ENCODE assay signal across 22 cellular contexts in the genomic region with DNA sequence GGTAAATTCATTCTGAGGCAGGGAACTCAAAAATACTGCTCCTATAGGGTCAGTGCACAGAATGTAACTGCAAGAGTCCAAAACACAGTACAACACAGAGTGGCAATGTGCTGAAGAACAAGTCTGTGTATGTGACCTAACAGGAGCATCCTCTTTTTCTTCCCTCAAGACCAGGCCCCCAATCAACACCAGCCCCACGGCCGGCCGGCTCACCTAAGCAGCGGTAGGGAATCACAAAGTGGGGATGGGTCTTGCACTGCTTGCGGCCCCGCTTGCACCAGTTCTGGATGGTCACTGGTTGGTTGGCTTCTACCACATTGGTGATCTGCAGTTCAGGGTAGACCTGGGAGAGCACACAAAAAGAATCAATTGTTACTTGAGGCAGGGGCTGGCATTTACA.
A peak's percentile ranks its signal among the peaks of the same experiment; 100 is the strongest.
DNase-seq lines count a peak whose midpoint lies in the region; ATAC-seq, FAIRE-seq and TF ChIP-seq lines count a peak whose summit lies in the region.
"Had no signal": no experiment of that assay in that cellular context is flagged by ENCODE, and none has a peak within 500 bp of the region (broad histone marks: within the 10 kb centered on the region; RNA-seq: fewer than 3 reads in every experiment).

No MANE protein-coding gene starts in this region.

- FAIRE-seq in keratinocyte (lab: Jason Lieb, UNC) (peak; percentile 29), frontal cortex (lab: Jason Lieb, UNC) (no peak)
- FAIRE-seq: A204.1, GM12891, GM18507 had no signal

- CTCF ChIA-PET in WTC11 (lab: Charles Lee): no interaction called here
- CTCF ChIA-PET in mammary epithelial cell (lab: Charles Lee; ENCODE audit: low non-redundant PET): no interaction called here

- no peak for TF ChIP-seq CTCF in GM06990 (IDR thresholded peaks at IDR 0.05; ENCODE audit: insufficient read depth, low read length, poor library complexity, severe bottlenecking)
- TF ChIP-seq CTCF in WTC11 (IDR thresholded peaks at IDR 0.05): no peak
- no peak for TF ChIP-seq CTCF in keratinocyte (optimal IDR thresholded peaks at IDR 0.05 in 1 of 3, IDR thresholded peaks at IDR 0.05 in 1 of 3, conservative IDR thresholded peaks at IDR 0.05 in 1 of 3; ENCODE audit: extremely low read depth in 1 of 3, insufficient read depth in 2 of 3, low read length in 3 of 3)
- no peak for TF ChIP-seq CTCF in smooth muscle cell (IDR thresholded peaks at IDR 0.05; ENCODE audit: borderline replicate concordance, insufficient read depth, poor library complexity, severe bottlenecking)
- TF ChIP-seq CTCF in mammary epithelial cell (conservative IDR thresholded peaks at IDR 0.05 in 1 of 2, IDR thresholded peaks at IDR 0.05 in 1 of 2; ENCODE audit: extremely low read depth in 1 of 2, insufficient read depth in 1 of 2, low read depth in 1 of 2, low read length in 2 of 2): no peak

- no peaks in the 10 kb centered on the region for H3K9me3 ChIP-seq in keratinocyte (ENCODE audit: control insufficient read depth, low read depth, low read length)
- H3K9me3 ChIP-seq in smooth muscle cell (replicated peaks; ENCODE audit: low read depth): no peaks in the 10 kb centered on the region
- H3K9me3 ChIP-seq in mammary epithelial cell (replicated peaks; ENCODE audit: insufficient read depth, low read length): no peaks in the 10 kb centered on the region
- H3K9me3 ChIP-seq: Caco-2 had no signal

- intact Hi-C loops in mammary epithelial cell (cut with micrococcal nuclease): loop anchor here (10.0 kb wide), 1 partner anchor 75 kb away; no protein-coding TSS in a partner anchor

- H3K36me3 ChIP-seq in GM06990 (ENCODE audit: control insufficient read depth, insufficient read depth, low read length) (no peaks in the 10 kb centered on the region), keratinocyte (ENCODE audit: control insufficient read depth in 2 of 2, extremely low read depth in 1 of 2, insufficient read depth in 2 of 2, low read length in 2 of 2) (peaks cover 13 to 31% of the 10 kb centered on the region in 2 experiments), smooth muscle cell (ENCODE audit: low read depth) (peaks cover 5% of the 10 kb centered on the region), mammary epithelial cell (ENCODE audit: insufficient read depth, low read length) (peaks cover 10% of the 10 kb centered on the region)

- H3K36me3 Mint-ChIP-seq in WTC11: peaks cover 45% of the 10 kb centered on the region

- ATAC-seq in WTC11: peak; percentile 26
- ATAC-seq: CD8-positive, alpha-beta T cell; HCT116 had no signal

- H3K4me2 ChIP-seq in keratinocyte (ENCODE audit: control insufficient read depth, extremely low read depth, insufficient read depth, low read depth, low read length): no peak overlapping the region
- no peak overlapping the region for H3K4me2 ChIP-seq in smooth muscle cell
- H3K4me2 ChIP-seq in mammary epithelial cell (ENCODE audit: insufficient read depth, low read depth, low read length): no peak overlapping the region
- H3K4me2 ChIP-seq: BLaER1 had no signal

- H3K27ac ChIP-seq in keratinocyte (ENCODE audit: control insufficient read depth, insufficient read depth, low read length) (no peak overlapping the region), substantia nigra (ENCODE audit: low read depth, low read length, poor library complexity, severe bottlenecking) (peak overlapping the region; percentile 38), smooth muscle cell (ENCODE audit: low read depth) (no peak overlapping the region), mammary epithelial cell (ENCODE audit: insufficient read depth, low read depth, low read length) (no peak overlapping the region)
- H3K27ac ChIP-seq: 22Rv1, BLaER1, C4-2B had no signal

- H3K4me3 ChIP-seq in GM06990 (replicated peaks; ENCODE audit: low read depth, low read length) (no peak overlapping the region), keratinocyte (ENCODE audit: control insufficient read depth in 2 of 3, extremely low read depth in 1 of 3, insufficient read depth in 2 of 3, low read depth in 1 of 3, low read length in 3 of 3) (no peak overlapping the region), smooth muscle cell (no peak overlapping the region), mammary epithelial cell (replicated peaks in 1 of 3; ENCODE audit: insufficient read depth in 1 of 3, low read depth in 2 of 3, low read length in 3 of 3) (no peak overlapping the region)
- H3K4me3 ChIP-seq: BLaER1 had no signal

- no TSS peak for BruUV-seq in mammary epithelial cell (replicated peaks; lab: Mats Ljungman, UMichigan)

- peaks cover 8% of the 10 kb centered on the region for H3K9me3 Mint-ChIP-seq in WTC11
- H3K9me3 Mint-ChIP-seq: CD8-positive, alpha-beta T cell; H9 had no signal

- H3F3A ChIP-seq in smooth muscle cell (ENCODE audit: low read depth): no peaks in the 10 kb centered on the region

- no peaks in the 10 kb centered on the region for H3K27me3 ChIP-seq in GM06990 (replicated peaks; ENCODE audit: control insufficient read depth, insufficient read depth, low read length)
- no peaks in the 10 kb centered on the region for H3K27me3 ChIP-seq in keratinocyte (ENCODE audit: control insufficient read depth, extremely low read depth, insufficient read depth, low read length)
- H3K27me3 ChIP-seq in smooth muscle cell (ENCODE audit: low read depth): no peaks in the 10 kb centered on the region
- H3K27me3 ChIP-seq in mammary epithelial cell (ENCODE audit: insufficient read depth, low read length): no peaks in the 10 kb centered on the region
- H3K27me3 ChIP-seq: BLaER1 had no signal

- H3K4me3 Mint-ChIP-seq in WTC11: no peak overlapping the region
- H3K4me3 Mint-ChIP-seq: B cell; CD4-positive, CD25-positive, alpha-beta regulatory T cell; CD8-positive, alpha-beta T cell; H9 had no signal

- peaks cover 90% of the 10 kb centered on the region for H3K79me2 ChIP-seq in keratinocyte (ENCODE audit: control insufficient read depth, insufficient read depth, low read length)
- H3K79me2 ChIP-seq in smooth muscle cell (ENCODE audit: low read depth): peaks cover 98% of the 10 kb centered on the region
- H3K79me2 ChIP-seq in mammary epithelial cell (ENCODE audit: insufficient read depth, low read length): peaks cover 95% of the 10 kb centered on the region

- no peaks in the 10 kb centered on the region for H3K27me3 Mint-ChIP-seq in WTC11 (ENCODE audit: low read depth)
- H3K27me3 Mint-ChIP-seq: B cell; CD4-positive, CD25-positive, alpha-beta regulatory T cell had no signal

- H2AFZ ChIP-seq in keratinocyte (ENCODE audit: control insufficient read depth, low read length): no peak overlapping the region
- no peak overlapping the region for H2AFZ ChIP-seq in smooth muscle cell (ENCODE audit: low read depth)
- no peak overlapping the region for H2AFZ ChIP-seq in mammary epithelial cell (ENCODE audit: low read depth, low read length)

- H4K20me1 ChIP-seq in keratinocyte (ENCODE audit: control insufficient read depth, extremely low read depth, insufficient read depth, low read length) (peaks cover 19% of the 10 kb centered on the region), smooth muscle cell (ENCODE audit: low read depth) (peaks cover 84% of the 10 kb centered on the region), mammary epithelial cell (ENCODE audit: insufficient read depth, low read length) (peaks cover 10% of the 10 kb centered on the region)

- H3K4me1 ChIP-seq in keratinocyte (ENCODE audit: control insufficient read depth, extremely low read depth, insufficient read depth, low read length) (peaks cover 9% of the 10 kb centered on the region), smooth muscle cell (ENCODE audit: low read depth) (no peaks in the 10 kb centered on the region), mammary epithelial cell (ENCODE audit: insufficient read depth, low read length) (peaks cover 7% of the 10 kb centered on the region)
- H3K4me1 ChIP-seq: BLaER1, Caco-2 had no signal

- DNase-seq in GM06990 (ENCODE audit: extremely low read depth, insufficient read length): peak; percentile 1
- DNase-seq in WTC11 (ENCODE audit: low spot score): no peak
- DNase-seq in keratinocyte (ENCODE audit: low read depth, low spot score): no peak
- DNase-seq in substantia nigra (lab: John Stamatoyannopoulos, UW): no peak
- DNase-seq in smooth muscle cell (lab: John Stamatoyannopoulos, UW; ENCODE audit: unreplicated experiment): no peak
- DNase-seq in frontal cortex (ENCODE audit: low spot score in 2 of 2): no peak
- DNase-seq in mammary epithelial cell: no peak
- DNase-seq: Caco-2; CD4-positive, CD25-positive, alpha-beta regulatory T cell; CD8-positive, alpha-beta T cell; DMS153; DND-41; GDM1; H9 had no signal

- 95% methylated on average over 6 of the region's 6 CpGs for WGBS in smooth muscle cell (ENCODE audit: low lambda C conversion rate)
- 96% methylated on average over 6 of the region's 6 CpGs for WGBS in mammary epithelial cell (ENCODE audit: low coverage, missing lambda C conversion rate)

- H3K4me1 Mint-ChIP-seq in WTC11: peaks cover 86% of the 10 kb centered on the region
- H3K4me1 Mint-ChIP-seq: B cell had no signal

- no peak overlapping the region for H3K27ac Mint-ChIP-seq in WTC11
- H3K27ac Mint-ChIP-seq: B cell; CD4-positive, CD25-positive, alpha-beta regulatory T cell; CD8-positive, alpha-beta T cell had no signal

- POLR2A ChIA-PET in WTC11 (lab: Charles Lee): interaction anchor here (0.7 kb wide), 1 partner anchor 364 kb away, joined by 4 read pairs; no protein-coding TSS in a partner anchor

- no peak overlapping the region for H3K9ac ChIP-seq in keratinocyte (ENCODE audit: control insufficient read depth, extremely low read depth, insufficient read depth, low read length)
- no peak overlapping the region for H3K9ac ChIP-seq in smooth muscle cell (ENCODE audit: low read depth)
- H3K9ac ChIP-seq in mammary epithelial cell (ENCODE audit: insufficient read depth, low read length): no peak overlapping the region
- H3K9ac ChIP-seq: BLaER1 had no signal

- in situ Hi-C loops in mammary epithelial cell (cut with MboI; ENCODE audit: low sequenced_read_pairs in 2 of 2): no loop called here

- dilution Hi-C loops in keratinocyte (cut with MboI; ENCODE audit: extremely low pct_ligation_motif_present, low sequenced_read_pairs): no loop called here
- dilution Hi-C loops in mammary epithelial cell (cut with HindIII; ENCODE audit: low sequenced_read_pairs): no loop called here

- H3K9me1 ChIP-seq in keratinocyte (ENCODE audit: control insufficient read depth, extremely low read depth, insufficient read depth, low read length): peaks cover 8% of the 10 kb centered on the region

TF ChIP-seq in WTC11, 78 proteins besides CTCF, POLR2A, EP300 and RAD21 (continues in another document):
- TF ChIP-seq ZNF396 (CRISPR knock-in tag; IDR thresholded peaks at IDR 0.05; ENCODE audit: borderline replicate concordance): no peak
